ENCODE assay signal across 9 cellular contexts in genomic region chr7:4830176-4830575, GRCh38. TPM values are rescaled to one million over a fixed set of nuclear protein-coding genes. Genes with fewer than 3 reads are reported as not detected.
A peak's percentile ranks its signal among the peaks of the same experiment; 100 is the strongest.
DNase-seq lines count a peak whose midpoint lies in the region; ATAC-seq and TF ChIP-seq lines count a peak whose summit lies in the region.
"Had no signal": no experiment of that assay in that cellular context is flagged by ENCODE, and none has a peak within 500 bp of the region (broad histone marks: within the 10 kb centered on the region; RNA-seq: fewer than 3 reads in every experiment).

No MANE protein-coding gene starts in this region.

- TF ChIP-seq RAD21 in HCT116 (IDR thresholded peaks at IDR 0.05; ENCODE audit: low read depth): peak; percentile 78

- DNase-seq in Calu3 (peak; percentile 60), HCT116 (ENCODE audit: low read depth, low spot score) (peak; percentile 41), SHP77 treated with DMSO at 0.1 percent for 48 hours (lab: John Stamatoyannopoulos, UW) (peak; percentile 71), hepatocyte (ENCODE audit: low spot score) (peak; percentile 87)
- DNase-seq in activated naive CD8-positive, alpha-beta T cell treated with anti-CD3 and anti-CD28 coated beads, Interleukin-2, amount 10 ng/mL, durations not matched to agents 7 days and 5 days: peak; percentile 60
- peak; percentile 24 to 53 for DNase-seq in stimulated activated CD4-positive, alpha-beta T cell treated with anti-CD3 and anti-CD28 coated beads, Interleukin-12 subunit alpha, Interleukin-12 subunit beta, amount 100 ng/mL, for 24 hours (ENCODE audit: low read depth in 2 of 2)

- H3K4me2 ChIP-seq in HCT116 (ENCODE audit: low read length) (no peak overlapping the region), hepatocyte (no peak overlapping the region)

- no peaks in the 10 kb centered on the region for H3K9me3 ChIP-seq in HCT116 (ENCODE audit: control insufficient read depth in 1 of 2, insufficient read depth in 1 of 2, low read depth in 1 of 2, low read length in 2 of 2)
- H3K9me3 ChIP-seq in hepatocyte (ENCODE audit: low read depth): no peaks in the 10 kb centered on the region

- CTCF ChIA-PET in Calu3 (lab: Charles Lee): interaction anchor here (0.6 kb wide), 2 partner anchors 169 to 1741 kb away, joined by 3 read pairs; no protein-coding TSS in a partner anchor
- CTCF ChIA-PET in HCT116 (lab: Charles Lee): interaction anchor here (1.0 to 2.4 kb wide), 6 partner anchors 12 to 259 kb away, joined by 3 to 14 read pairs (median 5); partner anchors contain the start of genes AP5Z1 and RADIL

- TF ChIP-seq POLR2A in HCT116 (IDR thresholded peaks at IDR 0.05; ENCODE audit: borderline replicate concordance, extremely low read depth, insufficient read depth, insufficient read length): no peak

- H3K9ac ChIP-seq in HCT116 (ENCODE audit: low read length): no peak overlapping the region

- H3K4me3 ChIP-seq in HCT116 (replicated peaks in 1 of 2; ENCODE audit: low read depth in 1 of 2, low read length in 2 of 2) (no peak overlapping the region), hepatocyte (no peak overlapping the region)
- H3K4me3 ChIP-seq: SJSA1 had no signal

- peak; percentile 58 for TF ChIP-seq CTCF in Calu3 (IDR thresholded peaks at IDR 0.05; ENCODE audit: unreplicated experiment)
- peak; percentile 93 to 99 (median 97) for TF ChIP-seq CTCF in HCT116 (IDR thresholded peaks at IDR 0.05 in 2 of 3, conservative IDR thresholded peaks at IDR 0.05 in 1 of 3; ENCODE audit: borderline replicate concordance in 1 of 3, insufficient read depth in 1 of 3, low read depth in 2 of 3, low read length in 2 of 3)
- TF ChIP-seq CTCF in hepatocyte (IDR thresholded peaks at IDR 0.05; ENCODE audit: poor library complexity): peak; percentile 93

- H3K36me3 Mint-ChIP-seq in Calu3 (ENCODE audit: insufficient read depth, unreplicated experiment): no peaks in the 10 kb centered on the region
- no peaks in the 10 kb centered on the region for H3K36me3 Mint-ChIP-seq in activated naive CD8-positive, alpha-beta T cell treated with anti-CD3 and anti-CD28 coated beads, Interleukin-2, amount 10 ng/mL, durations not matched to agents 7 days and 5 days

- intact Hi-C loops in Calu3 (cut with micrococcal nuclease; ENCODE audit: unreplicated experiment) (no loop called here), HCT116 (cut with micrococcal nuclease) (loop anchor here (1.0 kb wide), 2 partner anchors 53 to 255 kb away; partner anchors contain the start of gene RADIL)

- BruUV-seq in Calu3 (replicated peaks; lab: Mats Ljungman, UMichigan): no TSS peak
- BruUV-seq in HCT116 (replicated peaks; lab: Mats Ljungman, UMichigan): no TSS peak

- no peaks in the 10 kb centered on the region for H3K4me1 Mint-ChIP-seq in Calu3 (ENCODE audit: low read depth, unreplicated experiment)
- H3K4me1 Mint-ChIP-seq in activated naive CD8-positive, alpha-beta T cell treated with anti-CD3 and anti-CD28 coated beads, Interleukin-2, amount 10 ng/mL, durations not matched to agents 7 days and 5 days: peaks cover 4% of the 10 kb centered on the region

- no peaks in the 10 kb centered on the region for H3K9me3 Mint-ChIP-seq in Calu3 (ENCODE audit: low read depth, unreplicated experiment)
- H3K9me3 Mint-ChIP-seq in activated naive CD8-positive, alpha-beta T cell treated with anti-CD3 and anti-CD28 coated beads, Interleukin-2, amount 10 ng/mL, durations not matched to agents 7 days and 5 days: no peaks in the 10 kb centered on the region

- no peak overlapping the region for H3K27ac Mint-ChIP-seq in Calu3 (ENCODE audit: unreplicated experiment)
- no peak overlapping the region for H3K27ac Mint-ChIP-seq in activated naive CD8-positive, alpha-beta T cell treated with anti-CD3 and anti-CD28 coated beads, Interleukin-2, amount 10 ng/mL, durations not matched to agents 7 days and 5 days

- H3K4me3 Mint-ChIP-seq in Calu3 (ENCODE audit: low read depth, unreplicated experiment): no peak overlapping the region
- no peak overlapping the region for H3K4me3 Mint-ChIP-seq in activated naive CD8-positive, alpha-beta T cell treated with anti-CD3 and anti-CD28 coated beads, Interleukin-2, amount 10 ng/mL, durations not matched to agents 7 days and 5 days

- no peaks in the 10 kb centered on the region for H3K4me1 ChIP-seq in HCT116 (ENCODE audit: control insufficient read depth in 1 of 2, insufficient read depth in 2 of 2, low read length in 2 of 2)
- no peaks in the 10 kb centered on the region for H3K4me1 ChIP-seq in hepatocyte (ENCODE audit: insufficient read depth)
- H3K4me1 ChIP-seq: SJSA1 had no signal

- no peaks in the 10 kb centered on the region for H3K27me3 ChIP-seq in HCT116 (ENCODE audit: insufficient read depth, low read length)
- no peaks in the 10 kb centered on the region for H3K27me3 ChIP-seq in hepatocyte

- H3K27me3 Mint-ChIP-seq in Calu3 (ENCODE audit: unreplicated experiment): peaks cover 58% of the 10 kb centered on the region
- H3K27me3 Mint-ChIP-seq in activated naive CD8-positive, alpha-beta T cell treated with anti-CD3 and anti-CD28 coated beads, Interleukin-2, amount 10 ng/mL, durations not matched to agents 7 days and 5 days: peaks cover 4% of the 10 kb centered on the region

- H3K79me2 ChIP-seq in HCT116 (ENCODE audit: insufficient read depth, low read length) (no peaks in the 10 kb centered on the region), hepatocyte (no peaks in the 10 kb centered on the region)

- RAD21 ChIA-PET in HCT116 (lab: Charles Lee; ENCODE audit: low non-redundant PET in 1 of 2, low total read pairs in 2 of 2, uncharacterized antibody in 2 of 2, unreplicated experiment in 2 of 2): interaction anchor here (0.5 to 1.3 kb wide), 5 partner anchors 54 to 260 kb away, joined by 3 to 5 read pairs (median 3); partner anchors contain the start of gene RADIL (in 2 of the 2)

- H3K9me2 ChIP-seq in HCT116 (ENCODE audit: insufficient read depth) (no peaks in the 10 kb centered on the region), hepatocyte (replicated peaks; ENCODE audit: insufficient read depth) (no peaks in the 10 kb centered on the region)

- H4K20me1 ChIP-seq in HCT116 (ENCODE audit: insufficient read depth) (no peaks in the 10 kb centered on the region), hepatocyte (ENCODE audit: insufficient read depth, poor library complexity, severe bottlenecking) (no peaks in the 10 kb centered on the region)

- H2AFZ ChIP-seq in HCT116 (ENCODE audit: low read depth, low read length, poor library complexity, severe bottlenecking): no peak overlapping the region
- H2AFZ ChIP-seq in hepatocyte: no peak overlapping the region

- H3K27ac ChIP-seq in HCT116 (ENCODE audit: low read depth, low read length) (no peak overlapping the region), hepatocyte (no peak overlapping the region)
- H3K27ac ChIP-seq: SJSA1 had no signal

- POLR2A ChIA-PET in HCT116 (lab: Charles Lee): no interaction called here
- POLR2A ChIA-PET in activated naive CD8-positive, alpha-beta T cell treated with anti-CD3 and anti-CD28 coated beads, Interleukin-2, amount 10 ng/mL, durations not matched to agents 7 days and 5 days (lab: Charles Lee): no interaction called here

- WGBS in hepatocyte (ENCODE audit: low lambda C conversion rate, missing lambda C conversion rate): 43% methylated on average over 14 of the region's 14 CpGs

- peak; percentile 98 for ATAC-seq in HCT116
- ATAC-seq in activated naive CD8-positive, alpha-beta T cell treated with anti-CD3 and anti-CD28 coated beads, Interleukin-2, amount 10 ng/mL, durations not matched to agents 7 days and 5 days (ENCODE audit: low read depth): peak; percentile 76
- no peak for ATAC-seq in GM18520 (IDR thresholded peaks at IDR 0.05; ENCODE audit: unreplicated experiment)
- no peak for ATAC-seq in HG03025 (IDR thresholded peaks at IDR 0.05; ENCODE audit: low FRiP score, unreplicated experiment)

- H3K36me3 ChIP-seq in HCT116 (ENCODE audit: control insufficient read depth in 1 of 2, insufficient read depth in 2 of 2, low read length in 2 of 2) (no peaks in the 10 kb centered on the region), hepatocyte (replicated peaks; ENCODE audit: insufficient read depth, low read depth) (no peaks in the 10 kb centered on the region)
- H3K36me3 ChIP-seq: SJSA1 had no signal

TF ChIP-seq in HCT116, 20 proteins besides CTCF, POLR2A, EP300 and RAD21 (continues in another document):
- TF ChIP-seq CEBPB (IDR thresholded peaks at IDR 0.05; ENCODE audit: low read depth) (no peak), ZNF274 (IDR thresholded peaks at IDR 0.05; ENCODE audit: low read depth, low read length) (no peak), TCF7L2 (IDR thresholded peaks at IDR 0.05; ENCODE audit: borderline replicate concordance, extremely low read depth, insufficient read depth, insufficient read length) (no peak), JUND (IDR thresholded peaks at IDR 0.05) (no peak)

RNA-seq across cellular contexts. Expression of gene PAPOLB, which starts 31.7 kb away (rescaled TPM):
- total RNA-seq in Calu3 (2022) (0.07 TPM in 1 of 2 replicates, not detected in the other), HCT116 (2021; ENCODE audit: unreplicated experiment) (0.20 TPM), hepatocyte (not detected in 2 replicates)
- not detected in 2 replicates for polyA plus RNA-seq in HCT116 (2012)
- total RNA-seq in activated naive CD8-positive, alpha-beta T cell treated with anti-CD3 and anti-CD28 coated beads, Interleukin-2, amount 10 ng/mL, durations not matched to agents 7 days and 5 days: not detected
- polyA plus RNA-seq in hepatocyte: not detected in 2 replicates
- total RNA-seq: SJSA1 had no signal

RNA-seq across cellular contexts. Expression of gene RADIL, which starts 53.3 kb away (rescaled TPM):
- total RNA-seq in Calu3 (2022) (0.83 and 1.8 TPM in 2 replicates), HCT116 (2021; ENCODE audit: unreplicated experiment) (5.3 TPM), hepatocyte (0.60 and 0.64 TPM in 2 replicates)
- polyA plus RNA-seq in HCT116 (2012): 1.2 and 1.3 TPM in 2 replicates
- total RNA-seq in activated naive CD8-positive, alpha-beta T cell treated with anti-CD3 and anti-CD28 coated beads, Interleukin-2, amount 10 ng/mL, durations not matched to agents 7 days and 5 days: under 1 TPM; 0.17 to 0.28 TPM
- polyA plus RNA-seq in hepatocyte: 0.53 and 1.2 TPM in 2 replicates

RNA-seq across cellular contexts. Expression of gene AP5Z1, which starts 54.8 kb away (rescaled TPM):
- total RNA-seq in Calu3 (2022) (66.1 and 70.7 TPM in 2 replicates), HCT116 (2021; ENCODE audit: unreplicated experiment) (23.2 TPM), hepatocyte (30.5 and 33.9 TPM in 2 replicates)
- polyA plus RNA-seq in HCT116 (2012): 11.1 and 11.5 TPM in 2 replicates
- total RNA-seq in activated naive CD8-positive, alpha-beta T cell treated with anti-CD3 and anti-CD28 coated beads, Interleukin-2, amount 10 ng/mL, durations not matched to agents 7 days and 5 days: 10 to 100 TPM; 70.1 to 74.6 TPM
- 60.3 and 76.9 TPM in 2 replicates for polyA plus RNA-seq in hepatocyte

Comparison
In these comparisons a context has a peak if more than half of its experiments do, and no peak if none do; other contexts are left out.
1. ATAC-seq: peak in HCT116 (single experiment) and activated naive CD8-positive, alpha-beta T cell treated with anti-CD3 and anti-CD28 coated beads, Interleukin-2, amount 10 ng/mL, durations not matched to agents 7 days and 5 days (single experiment); none in GM18520 (single experiment) and HG03025 (single experiment).
2. Peak in every context shown above with its lines, with median percentiles within 50 percentile points of each other: DNase-seq and CTCF ChIP-seq.